8 cellular contexts compared by ENCODE assay signal in the genomic region with DNA sequence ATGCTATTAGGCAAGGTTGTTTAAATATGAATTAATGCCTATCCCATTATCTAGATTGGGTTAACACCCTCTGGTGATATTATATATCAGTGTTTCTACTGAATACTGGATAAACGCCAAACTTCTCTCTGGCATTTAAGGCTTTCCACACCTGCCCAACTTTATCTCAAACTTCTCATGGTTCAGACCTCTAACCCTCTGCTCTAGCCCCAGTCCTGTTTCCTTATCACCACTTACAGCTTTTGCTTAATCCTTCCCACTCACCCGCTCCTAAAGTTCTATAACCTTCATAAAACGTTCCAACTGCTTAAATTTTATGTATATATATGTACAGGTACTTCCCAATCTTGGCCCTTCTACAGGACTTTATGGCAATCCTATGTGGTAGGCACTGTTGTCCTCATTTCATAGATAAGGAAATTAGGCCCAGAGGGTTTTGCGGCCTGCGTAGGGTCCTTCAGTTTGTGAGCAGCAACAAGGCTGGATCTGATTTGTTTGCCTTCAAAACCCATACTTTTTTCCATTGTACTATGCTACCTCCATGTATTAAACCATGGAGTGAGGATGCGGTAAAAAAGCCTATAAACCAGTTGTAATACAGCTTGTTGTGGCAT. TPM values are rescaled to one million over a fixed set of nuclear protein-coding genes. Genes with fewer than 3 reads are reported as not detected.
DNase-seq lines count a peak whose midpoint lies in the region; ATAC-seq, FAIRE-seq and TF ChIP-seq lines count a peak whose summit lies in the region.

No MANE protein-coding gene starts in this region.

- H4K8ac ChIP-seq in H1 (ENCODE audit: extremely low read depth, insufficient read depth, low read length), result no peak overlapping the region

- H3K36me3 Mint-ChIP-seq in activated naive CD4-positive, alpha-beta T cell treated with anti-CD3 and anti-CD28 coated beads, Interleukin-2, amount 50 U/mL, for 72 hours, result peaks cover 7 to 8% of the 10 kb centered on the region in 2 donors

- H3F3A ChIP-seq in PC-3 (ENCODE audit: low read length, unreplicated experiment), result no peaks in the 10 kb centered on the region

- H2AFZ ChIP-seq in PC-3 (ENCODE audit: low read length), result peak overlapping the region; percentile 93; the same call in 1 of the 2 replicates
- H2AFZ ChIP-seq in H1 (ENCODE audit: low read length), result no peak overlapping the region

- no peak for FAIRE-seq in H1 (lab: Jason Lieb, UNC)
- no peak for FAIRE-seq in pancreas (lab: Jason Lieb, UNC)

- POLR2A ChIA-PET in PC-3 (lab: Charles Lee; ENCODE audit: unreplicated experiment) (no interaction called here), H1 (lab: Charles Lee; ENCODE audit: partially characterized antibody) (interaction anchor here (1.0 to 3.6 kb wide), 6 partner anchors 18 to 149 kb away, joined by 3 to 27 read pairs (median 4); a partner anchor contains a TSS)

- 0 out of 2 replicates have a peak, but pooled peaks cover 3% of the 10 kb centered on the region for H3K23me2 ChIP-seq in H1 (ENCODE audit: low read depth, low read length)

- H3K4me1 ChIP-seq in ES-I3 (ENCODE audit: insufficient read depth, low read length), result peaks cover 5% of the 10 kb centered on the region; the same call in 1 of the 2 replicates
- peaks cover 15% of the 10 kb centered on the region for H3K4me1 ChIP-seq in PC-3 (ENCODE audit: insufficient read depth, low read length)
- H3K4me1 ChIP-seq in H1 (replicated peaks in 1 of 4; ENCODE audit: control insufficient read depth in 3 of 4, insufficient read depth in 4 of 4, low read length in 3 of 4), result peaks cover 0 to 3% (median under 1%) of the 10 kb centered on the region in 4 experiments; a peak in 2 of 7 replicates
- peaks cover 13 to 28% (median 16%) of the 10 kb centered on the region in 3 donors for H3K4me1 ChIP-seq in pancreas

- DNase-seq in PC-3 (no peak), H1 (ENCODE audit: low read depth in 1 of 2, low spot score in 2 of 2) (no peak), pancreas (peak in 1 of 6 donors; percentile 27), NCI-H1436 treated with DMSO at 0.1 percent for 48 hours (lab: John Stamatoyannopoulos, UW) (no peak), GOT3 (lab: John Stamatoyannopoulos, UW) (no peak)
- DNase-seq in activated naive CD4-positive, alpha-beta T cell treated with anti-CD3 and anti-CD28 coated beads, Interleukin-2, amount 50 U/mL, for 72 hours (ENCODE audit: low spot score in 2 of 2), result no peak

- H3K9me3 ChIP-seq in ES-I3 (ENCODE audit: control insufficient read depth, insufficient read depth, low read length) (no peaks in the 10 kb centered on the region), PC-3 (ENCODE audit: low read length) (no peaks in the 10 kb centered on the region), H1 (ENCODE audit: insufficient read depth in 2 of 2, low read depth in 1 of 2, low read length in 1 of 2) (no peaks in the 10 kb centered on the region), pancreas (no peaks in the 10 kb centered on the region)

- 78% methylated on average over 6 of the region's 6 CpGs; no CpG with 5 or more reads in 1 of the 2 experiments for WGBS in H1 (ENCODE audit: extremely low coverage in 1 of 2, insufficient coverage in 1 of 2, insufficient read length in 1 of 2, insufficient replicate concordance in 2 of 2, low coverage in 1 of 2, low lambda C conversion rate in 2 of 2, missing lambda C conversion rate in 1 of 2), 2 experiments
- 20 to 26% methylated on average over 6 of the region's 6 CpGs for WGBS in pancreas, 2 donors

- H3K9me2 ChIP-seq in PC-3 (replicated peaks; ENCODE audit: low read length), result no peaks in the 10 kb centered on the region

- H3K18ac ChIP-seq in H1 (ENCODE audit: extremely low read depth, low read length), result no peak overlapping the region

- H3K9ac ChIP-seq in ES-I3 (ENCODE audit: low read depth, low read length) (peak overlapping the region; percentile 97; the same call in 1 of the 2 replicates), PC-3 (ENCODE audit: low read length) (peak overlapping the region; percentile 79), H1 (replicated peaks in 1 of 4; ENCODE audit: extremely low read depth in 1 of 4, low read depth in 3 of 4, low read length in 3 of 4) (no peak overlapping the region)

- no peak for TF ChIP-seq POLR2A in H1 (IDR thresholded peaks at IDR 0.05; ENCODE audit: control extremely low read depth in 1 of 2, low read depth in 2 of 2, low read length in 2 of 2)

- no peak overlapping the region for H2BK12ac ChIP-seq in H1 (ENCODE audit: low read depth, low read length)

- H3K27ac Mint-ChIP-seq in activated naive CD4-positive, alpha-beta T cell treated with anti-CD3 and anti-CD28 coated beads, Interleukin-2, amount 50 U/mL, for 72 hours, result peak overlapping the region in 1 of 2 donors; percentile 87

- H4K5ac ChIP-seq in H1 (ENCODE audit: insufficient read length, low read depth, low read length), result no peak overlapping the region

- TF ChIP-seq RAD21 in H1 (IDR thresholded peaks at IDR 0.05 in 1 of 2, conservative IDR thresholded peaks at IDR 0.05 in 1 of 2; ENCODE audit: low read depth in 2 of 2, low read length in 2 of 2), result no peak

- no peak overlapping the region for H3K56ac ChIP-seq in H1 (replicated peaks; ENCODE audit: insufficient read length, low read depth, low read length)

- H2BK5ac ChIP-seq in H1 (ENCODE audit: low read depth, low read length), result no peak overlapping the region

- no peak for TF ChIP-seq EP300 in H1 (IDR thresholded peaks at IDR 0.05; ENCODE audit: borderline replicate concordance in 1 of 2, low read depth in 2 of 2, low read length in 2 of 2)

- no peak for ATAC-seq in PC-3
- ATAC-seq in pancreas, result peak in 1 of 4 donors; percentile 5
- no peak for ATAC-seq in GM19455 (IDR thresholded peaks at IDR 0.05; ENCODE audit: unreplicated experiment)
- no peak for ATAC-seq in activated naive CD4-positive, alpha-beta T cell treated with anti-CD3 and anti-CD28 coated beads, Interleukin-2, amount 50 U/mL, for 72 hours

- BruUV-seq in PC-3 (replicated peaks; lab: Mats Ljungman, UMichigan), result TSS peak; percentile 57

- TF ChIP-seq CTCF in PC-3 (conservative IDR thresholded peaks at IDR 0.05; ENCODE audit: low read depth, low read length) (no peak), H1 (IDR thresholded peaks at IDR 0.05; ENCODE audit: control extremely low read depth in 1 of 3, insufficient read depth in 1 of 3, low read depth in 1 of 3, low read length in 3 of 3) (no peak), pancreas (IDR thresholded peaks at IDR 0.05) (no peak)

- peaks cover 8% of the 10 kb centered on the region; the same call in 1 of the 2 replicates for H3K79me1 ChIP-seq in H1 (ENCODE audit: low read depth, low read length)

- CTCF ChIA-PET in PC-3 (lab: Charles Lee), result no interaction called here
- CTCF ChIA-PET in H1 (lab: Charles Lee; ENCODE audit: partially characterized antibody), result interaction anchor here (0.8 to 3.4 kb wide), 6 partner anchors 12 to 93 kb away, joined by 3 to 14 read pairs (median 8); a partner anchor contains a TSS

- no peaks in the 10 kb centered on the region for H4K20me1 ChIP-seq in PC-3 (ENCODE audit: low read length)
- peaks cover 2 to 7% of the 10 kb centered on the region in 2 experiments for H4K20me1 ChIP-seq in H1 (replicated peaks in 1 of 2; ENCODE audit: control insufficient read depth in 1 of 2, insufficient read depth in 2 of 2, low read length in 2 of 2)

- no peak overlapping the region for H2BK20ac ChIP-seq in H1 (ENCODE audit: low read length)

- no peaks in the 10 kb centered on the region for H3K36me3 ChIP-seq in ES-I3 (ENCODE audit: insufficient read depth, low read length)
- H3K36me3 ChIP-seq in PC-3 (ENCODE audit: low read depth, low read length), result no peaks in the 10 kb centered on the region
- peaks cover 0 to 3% (median 0%) of the 10 kb centered on the region in 4 experiments; a peak in 1 of 8 replicates for H3K36me3 ChIP-seq in H1 (ENCODE audit: control insufficient read depth in 2 of 4, insufficient read depth in 4 of 4, low read length in 3 of 4)
- H3K36me3 ChIP-seq in pancreas, result no peaks in the 10 kb centered on the region

- H3K4me3 ChIP-seq in PC-3 (ENCODE audit: low read length) (peak overlapping the region; percentile 97), H1 (ENCODE audit: extremely low read depth in 1 of 4, insufficient read depth in 2 of 4, low read depth in 3 of 4, low read length in 4 of 4) (peak overlapping the region; percentile 74 to 91 (median 80); a peak in 6 of 8 replicates), pancreas (peak overlapping the region in 3 of 4 donors; percentile 47 to 91 (median 61))

- no peak overlapping the region for H2BK15ac ChIP-seq in H1 (ENCODE audit: low read length)

- no peak overlapping the region for H2BK120ac ChIP-seq in H1 (replicated peaks; ENCODE audit: low read depth, low read length)

- H3K23ac ChIP-seq in H1 (ENCODE audit: insufficient read length), result no peak overlapping the region

- peaks cover 33% of the 10 kb centered on the region for H3K79me2 ChIP-seq in PC-3 (ENCODE audit: low read length)
- H3K79me2 ChIP-seq in H1 (ENCODE audit: control insufficient read depth in 1 of 2, insufficient read depth in 2 of 2, low read length in 2 of 2), result peaks cover 0 to 27% of the 10 kb centered on the region in 2 experiments; a peak in 2 of 4 replicates

- H3K27ac ChIP-seq in PC-3 (ENCODE audit: low read length) (no peak overlapping the region), H1 (ENCODE audit: low read depth, low read length) (no peak overlapping the region), pancreas (peak overlapping the region in 3 of 4 donors; percentile 91 to 95 (median 95))

- no peak overlapping the region for H4K91ac ChIP-seq in H1 (replicated peaks; ENCODE audit: insufficient read length, low read length)

- H2AK5ac ChIP-seq in H1 (ENCODE audit: low read depth, low read length), result no peak overlapping the region

- H3K4me2 ChIP-seq in PC-3 (ENCODE audit: low read length) (peak overlapping the region; percentile 96), H1 (ENCODE audit: insufficient read depth in 1 of 2, low read depth in 2 of 2, low read length in 2 of 2) (peak overlapping the region; percentile 84 to 87)

- H3K27me3 ChIP-seq in PC-3 (ENCODE audit: low read length) (no peaks in the 10 kb centered on the region), H1 (replicated peaks in 1 of 4; ENCODE audit: control insufficient read depth in 3 of 4, extremely low read depth in 1 of 4, insufficient read depth in 3 of 4, low read length in 3 of 4) (no peaks in the 10 kb centered on the region), pancreas (no peaks in the 10 kb centered on the region)

- no peak overlapping the region for H3K14ac ChIP-seq in H1 (ENCODE audit: insufficient read length)

- no peak overlapping the region for H3K4ac ChIP-seq in H1 (replicated peaks; ENCODE audit: insufficient read length, low read depth, low read length)

- intact Hi-C loops in PC-3 (cut with micrococcal nuclease), result loop anchor here (5.0 kb wide), 1 partner anchor 45 kb away; a partner anchor contains a TSS
- intact Hi-C loops in pancreas (cut with DNase I), result no loop called here

- H3K9me3 Mint-ChIP-seq in activated naive CD4-positive, alpha-beta T cell treated with anti-CD3 and anti-CD28 coated beads, Interleukin-2, amount 50 U/mL, for 72 hours, result no peaks in the 10 kb centered on the region

RNA-seq across cellular contexts. Expression of a gene that starts 1.2 kb away (rescaled TPM):
- total RNA-seq in PC-3 (2014; rRNA removed) (16.3 and 21.5 TPM in 2 replicates), pancreas (10 to 100 TPM; 22.4 to 36.5 (median 32.4) TPM)
- total RNA-seq in H1 (2021; fragmentation: NEBNext Ultra II Directional; extraction: Animal tissue kit (Norgen Biotek cat#: 25700)), result 55.2 and 55.8 TPM in 2 replicates
- polyA plus RNA-seq in H1 (2011; rRNA removed) (69.5 and 70.4 TPM in 2 replicates), pancreas (10 to 100 TPM; 23.0 to 32.6 TPM)
- 57.4 TPM for polyA plus RNA-seq in H1 (2011; cell fraction: cytosol; rRNA removed)
- polyA plus RNA-seq in H1 (2011; cell fraction: nucleus; rRNA removed), result 43.4 TPM
- 44.4 to 58.3 TPM (median 52.3 TPM) in 4 replicates for polyA plus RNA-seq in H1 (2012, experiment 1 of 2)
- 64.6 TPM for polyA plus RNA-seq in H1 (2012, experiment 2 of 2)
- 62.9 TPM for polyA plus RNA-seq in H1 (2013, experiment 1 of 2)
- 71.6 TPM for polyA plus RNA-seq in H1 (2013, experiment 2 of 2)
- 71.5 and 74.5 TPM in 2 replicates for polyA minus RNA-seq in H1 (2011; rRNA and poly(A)+ RNA removed)
- polyA minus RNA-seq in H1 (2011; cell fraction: cytosol; rRNA and poly(A)+ RNA removed), result 30.5 TPM
- polyA minus RNA-seq in H1 (2011; cell fraction: nucleus; rRNA and poly(A)+ RNA removed), result 53.1 TPM
- 10 to 100 TPM; 22.0 to 31.9 TPM for total RNA-seq in activated naive CD4-positive, alpha-beta T cell treated with anti-CD3 and anti-CD28 coated beads, Interleukin-2, amount 50 U/mL, for 72 hours

RNA-seq across cellular contexts. Expression of a gene that starts 43.5 kb away (rescaled TPM):
- 2.1 and 2.9 TPM in 2 replicates for total RNA-seq in PC-3 (2014; rRNA removed)
- total RNA-seq in H1 (2021; fragmentation: NEBNext Ultra II Directional; extraction: Animal tissue kit (Norgen Biotek cat#: 25700)), result 5.0 and 7.3 TPM in 2 replicates
- 3.5 and 4.4 TPM in 2 replicates for polyA plus RNA-seq in H1 (2011; rRNA removed)
- 5.3 TPM for polyA plus RNA-seq in H1 (2011; cell fraction: cytosol; rRNA removed)
- 8.3 TPM for polyA plus RNA-seq in H1 (2011; cell fraction: nucleus; rRNA removed)
- polyA plus RNA-seq in H1 (2012, experiment 1 of 2), result 6.8 to 8.0 TPM (median 7.2 TPM) in 4 replicates
- 1.6 TPM for polyA plus RNA-seq in H1 (2012, experiment 2 of 2)
- 7.8 TPM for polyA plus RNA-seq in H1 (2013, experiment 1 of 2)
- 8.1 TPM for polyA plus RNA-seq in H1 (2013, experiment 2 of 2)
- 5.7 and 6.4 TPM in 2 replicates for polyA minus RNA-seq in H1 (2011; rRNA and poly(A)+ RNA removed)
- 1.1 TPM for polyA minus RNA-seq in H1 (2011; cell fraction: cytosol; rRNA and poly(A)+ RNA removed)
- 7.2 TPM for polyA minus RNA-seq in H1 (2011; cell fraction: nucleus; rRNA and poly(A)+ RNA removed)
- total RNA-seq in pancreas, result 100 to 1,000 TPM in 1 of 6 donors, 10 to 100 TPM in 5; 20.4 to 162 (median 58.8) TPM
- 10 to 100 TPM; 36.5 to 47.2 TPM for polyA plus RNA-seq in pancreas
- total RNA-seq in activated naive CD4-positive, alpha-beta T cell treated with anti-CD3 and anti-CD28 coated beads, Interleukin-2, amount 50 U/mL, for 72 hours, result 10 to 100 TPM in 1 of 2 donors, 1 to 10 TPM in 1; 4.8 to 21.9 TPM

RNA-seq across cellular contexts. Expression of a gene that starts 46.4 kb away (rescaled TPM):
- total RNA-seq in PC-3 (2014; rRNA removed) (40.7 and 44.3 TPM in 2 replicates), pancreas (10 to 100 TPM in 5 of 6 donors, 1 to 10 TPM in 1; 8.9 to 20.2 (median 17.0) TPM)
- 82.9 and 84.2 TPM in 2 replicates for total RNA-seq in H1 (2021; fragmentation: NEBNext Ultra II Directional; extraction: Animal tissue kit (Norgen Biotek cat#: 25700))
- polyA plus RNA-seq in H1 (2011; rRNA removed) (54.3 and 64.3 TPM in 2 replicates), pancreas (10 to 100 TPM in 1 of 2 donors, 1 to 10 TPM in 1; 9.4 to 12.9 TPM)
- polyA plus RNA-seq in H1 (2011; cell fraction: cytosol; rRNA removed), result 83.3 TPM
- 37.2 TPM for polyA plus RNA-seq in H1 (2011; cell fraction: nucleus; rRNA removed)
- polyA plus RNA-seq in H1 (2012, experiment 1 of 2), result 78.1 to 120 TPM (median 97.6 TPM) in 4 replicates
- 39.8 TPM for polyA plus RNA-seq in H1 (2012, experiment 2 of 2)
- 66.1 TPM for polyA plus RNA-seq in H1 (2013, experiment 1 of 2)
- polyA plus RNA-seq in H1 (2013, experiment 2 of 2), result 65.0 TPM
- 30.4 and 39.9 TPM in 2 replicates for polyA minus RNA-seq in H1 (2011; rRNA and poly(A)+ RNA removed)
- polyA minus RNA-seq in H1 (2011; cell fraction: cytosol; rRNA and poly(A)+ RNA removed), result 23.6 TPM
- 32.0 TPM for polyA minus RNA-seq in H1 (2011; cell fraction: nucleus; rRNA and poly(A)+ RNA removed)
- total RNA-seq in activated naive CD4-positive, alpha-beta T cell treated with anti-CD3 and anti-CD28 coated beads, Interleukin-2, amount 50 U/mL, for 72 hours, result 10 to 100 TPM; 69.0 to 76.3 TPM

RNA-seq across cellular contexts. Expression of a gene that starts 46.6 kb away (rescaled TPM):
- total RNA-seq in PC-3 (2014; rRNA removed) (353 and 376 TPM in 2 replicates), pancreas (100 to 1,000 TPM in 3 of 6 donors, 10 to 100 TPM in 3; 79.7 to 139 (median 101) TPM)
- 360 and 368 TPM in 2 replicates for total RNA-seq in H1 (2021; fragmentation: NEBNext Ultra II Directional; extraction: Animal tissue kit (Norgen Biotek cat#: 25700))
- polyA plus RNA-seq in H1 (2011; rRNA removed) (579 and 626 TPM in 2 replicates), pancreas (10 to 100 TPM; 74.7 to 91.9 TPM)
- polyA plus RNA-seq in H1 (2011; cell fraction: cytosol; rRNA removed), result 622 TPM
- polyA plus RNA-seq in H1 (2011; cell fraction: nucleus; rRNA removed), result 570 TPM
- polyA plus RNA-seq in H1 (2012, experiment 1 of 2), result 317 to 409 TPM (median 397 TPM) in 4 replicates
- polyA plus RNA-seq in H1 (2012, experiment 2 of 2), result 565 TPM
- polyA plus RNA-seq in H1 (2013, experiment 1 of 2), result 552 TPM
- 493 TPM for polyA plus RNA-seq in H1 (2013, experiment 2 of 2)
- 282 and 291 TPM in 2 replicates for polyA minus RNA-seq in H1 (2011; rRNA and poly(A)+ RNA removed)
- 137 TPM for polyA minus RNA-seq in H1 (2011; cell fraction: cytosol; rRNA and poly(A)+ RNA removed)
- polyA minus RNA-seq in H1 (2011; cell fraction: nucleus; rRNA and poly(A)+ RNA removed), result 195 TPM
- 100 to 1,000 TPM; 387 to 423 TPM for total RNA-seq in activated naive CD4-positive, alpha-beta T cell treated with anti-CD3 and anti-CD28 coated beads, Interleukin-2, amount 50 U/mL, for 72 hours

Comparison
In these comparisons a context has a peak if more than half of its experiments do, and no peak if none do; other contexts are left out.
1. H3K9ac ChIP-seq: peak in ES-I3 (single experiment) and PC-3 (single experiment); none in H1 (0 of 4).
2. H3K27ac ChIP-seq: peak in pancreas (3 of 4); none in PC-3 (single experiment) and H1 (single experiment).
3. Peak in every context shown above with its lines, with median percentiles within 50 percentile points of each other: H3K4me3 ChIP-seq.